ENCODE assay signal across 8 cellular contexts in genomic region chr2:168455692-168456525, GRCh38. TPM values are rescaled to one million over a fixed set of nuclear protein-coding genes. Genes with fewer than 3 reads are reported as not detected.
DNase-seq lines count a peak whose midpoint lies in the region; ATAC-seq lines count a peak whose summit lies in the region.

Gene CERS6 (plus strand): TSS chr2:168456272. CDS start chr2:168456449, 177 bp downstream.

- peak; percentile 97 for DNase-seq in CD1c-positive myeloid dendritic cell (ENCODE audit: extremely low spot score)
- peak; percentile 95 for DNase-seq in NCI-H82 (lab: John Stamatoyannopoulos, UW)
- DNase-seq in activated CD8-positive, alpha-beta memory T cell treated with anti-CD3 and anti-CD28 coated beads for 48 hours (ENCODE audit: low read depth in 2 of 3, low spot score in 2 of 3): peak; percentile 71 to 78 (median 75)
- DNase-seq in mesenteric fat pad (ENCODE audit: low spot score): peak; percentile 99
- peak; percentile 77 for DNase-seq in stimulated activated CD8-positive, alpha-beta memory T cell treated with anti-CD3 and anti-CD28 coated beads, Interleukin-12 subunit alpha, Interleukin-12 subunit beta, amount 100 ng/mL, for 4 hours (ENCODE audit: low read depth)

- peak within 1 kb of the TSS; percentile 95 for H3K9ac ChIP-seq in endocrine pancreas (ENCODE audit: control insufficient read depth, insufficient read depth, low read length)

- H3K27me3 ChIP-seq in endocrine pancreas (ENCODE audit: control insufficient read depth, insufficient read depth, low read length): no peaks in the 10 kb centered on the region

- ATAC-seq in GM19328 (IDR thresholded peaks at IDR 0.05; ENCODE audit: unreplicated experiment) (peak; percentile 94), HG03460 (IDR thresholded peaks at IDR 0.05; ENCODE audit: unreplicated experiment) (peak; percentile 95)

- peaks cover 11% of the 10 kb centered on the region for H3K4me1 ChIP-seq in endocrine pancreas (ENCODE audit: control insufficient read depth, insufficient read depth, low read length)

- H3K9me3 ChIP-seq in endocrine pancreas (ENCODE audit: control insufficient read depth, low read length): no peaks in the 10 kb centered on the region

- H3K4me3 ChIP-seq in endocrine pancreas (ENCODE audit: control insufficient read depth, insufficient read depth, low read length): peak within 1 kb of the TSS; percentile 100

- no peaks in the 10 kb centered on the region for H3K36me3 ChIP-seq in endocrine pancreas (ENCODE audit: control insufficient read depth, insufficient read depth, low read length)

RNA-seq across cellular contexts. Expression of gene CERS6, which starts in this region (rescaled TPM):
- total RNA-seq in mesenteric fat pad: 23.1 TPM

Comparison
In these comparisons a context has a peak if more than half of its experiments do, and no peak if none do; other contexts are left out.
1. Peak in every context shown above with its lines: DNase-seq, ATAC-seq and H3K4me3 ChIP-seq.